Comparison of ENCODE assay signal across 16 cellular contexts in genomic region chr19:8238251-8238650, GRCh38. TPM values are rescaled to one million over a fixed set of nuclear protein-coding genes. Genes with fewer than 3 reads are reported as not detected.
DNase-seq lines count a peak whose midpoint lies in the region; ATAC-seq and TF ChIP-seq lines count a peak whose summit lies in the region.
"Had no signal": no experiment of that assay in that cellular context is flagged by ENCODE, and none has a peak within 500 bp of the region (broad histone marks: within the 10 kb centered on the region; RNA-seq: fewer than 3 reads in every experiment).

No MANE protein-coding gene starts in this region.

- H3K27me3 Mint-ChIP-seq in activated CD8-positive, alpha-beta memory T cell treated with anti-CD3 and anti-CD28 coated beads, Interleukin-2, amount 10 ng/mL, durations not matched to agents 7 days and 5 days = no peaks in the 10 kb centered on the region
- H3K27me3 Mint-ChIP-seq in HFFc6 (ENCODE audit: insufficient read depth) = peaks cover 10% of the 10 kb centered on the region
- H3K27me3 Mint-ChIP-seq: activated CD4-positive, alpha-beta T cell treated with anti-CD3 and anti-CD28 coated beads, Interleukin-2, amount 10 ng/mL, durations not matched to agents 24 days and 14 days had no signal

- peaks cover 29% of the 10 kb centered on the region for H3K36me3 Mint-ChIP-seq in activated CD8-positive, alpha-beta memory T cell treated with anti-CD3 and anti-CD28 coated beads, Interleukin-2, amount 10 ng/mL, durations not matched to agents 7 days and 5 days
- peaks cover 31% of the 10 kb centered on the region for H3K36me3 Mint-ChIP-seq in stimulated activated effector memory CD8-positive, alpha-beta T cell treated with anti-CD3 and anti-CD28 coated beads, Interleukin-12 subunit alpha, Interleukin-12 subunit beta, amount 100 ng/mL, for 72 hours
- H3K36me3 Mint-ChIP-seq in HFFc6 (ENCODE audit: low read depth) = no peaks in the 10 kb centered on the region

- H3K4me1 Mint-ChIP-seq in activated CD8-positive, alpha-beta memory T cell treated with anti-CD3 and anti-CD28 coated beads, Interleukin-2, amount 10 ng/mL, durations not matched to agents 7 days and 5 days = peaks cover 18% of the 10 kb centered on the region
- H3K4me1 Mint-ChIP-seq in stimulated activated effector memory CD8-positive, alpha-beta T cell treated with anti-CD3 and anti-CD28 coated beads, Interleukin-12 subunit alpha, Interleukin-12 subunit beta, amount 100 ng/mL, for 72 hours = peaks cover 30% of the 10 kb centered on the region
- H3K4me1 Mint-ChIP-seq in HFFc6 (ENCODE audit: low read depth) = peaks cover 11% of the 10 kb centered on the region

- no peak overlapping the region for H3K27ac ChIP-seq in foreskin keratinocyte
- H3K27ac ChIP-seq: adrenal gland had no signal

- H3K27ac Mint-ChIP-seq in activated CD8-positive, alpha-beta memory T cell treated with anti-CD3 and anti-CD28 coated beads, Interleukin-2, amount 10 ng/mL, durations not matched to agents 7 days and 5 days = peak overlapping the region; percentile 41
- H3K27ac Mint-ChIP-seq in stimulated activated effector memory CD8-positive, alpha-beta T cell treated with anti-CD3 and anti-CD28 coated beads, Interleukin-12 subunit alpha, Interleukin-12 subunit beta, amount 100 ng/mL, for 72 hours = peak overlapping the region; percentile 85
- no peak overlapping the region for H3K27ac Mint-ChIP-seq in HFFc6
- H3K27ac Mint-ChIP-seq: activated T-cell treated with anti-CD3 and anti-CD28 coated beads, Interleukin-2, amount 50 U/mL, for 72 hours had no signal

- CTCF ChIA-PET in activated CD8-positive, alpha-beta memory T cell treated with anti-CD3 and anti-CD28 coated beads, Interleukin-2, amount 10 ng/mL, durations not matched to agents 7 days and 5 days (lab: Charles Lee) = interaction anchor here (1.9 kb wide), 1 partner anchor 80 kb away, joined by 4 read pairs; no protein-coding TSS in a partner anchor

- peaks cover 4% of the 10 kb centered on the region for H3K4me1 ChIP-seq in foreskin keratinocyte

- ATAC-seq in activated CD8-positive, alpha-beta memory T cell treated with anti-CD3 and anti-CD28 coated beads, Interleukin-2, amount 10 ng/mL, durations not matched to agents 7 days and 5 days = no peak
- ATAC-seq in foreskin keratinocyte (peak; percentile 39), GM21717 (IDR thresholded peaks at IDR 0.05; ENCODE audit: unreplicated experiment) (no peak)
- ATAC-seq in stimulated activated effector memory CD8-positive, alpha-beta T cell treated with anti-CD3 and anti-CD28 coated beads, Interleukin-12 subunit alpha, Interleukin-12 subunit beta, amount 100 ng/mL, for 72 hours = no peak
- ATAC-seq: activated T-cell treated with anti-CD3 and anti-CD28 coated beads, Interleukin-2, amount 50 U/mL, for 72 hours had no signal

- no peaks in the 10 kb centered on the region for H3K27me3 ChIP-seq in foreskin keratinocyte
- H3K27me3 ChIP-seq: adrenal gland had no signal

- H3K4me3 Mint-ChIP-seq in activated CD8-positive, alpha-beta memory T cell treated with anti-CD3 and anti-CD28 coated beads, Interleukin-2, amount 10 ng/mL, durations not matched to agents 7 days and 5 days = no peak overlapping the region
- H3K4me3 Mint-ChIP-seq in stimulated activated effector memory CD8-positive, alpha-beta T cell treated with anti-CD3 and anti-CD28 coated beads, Interleukin-12 subunit alpha, Interleukin-12 subunit beta, amount 100 ng/mL, for 72 hours = no peak overlapping the region
- no peak overlapping the region for H3K4me3 Mint-ChIP-seq in HFFc6
- H3K4me3 Mint-ChIP-seq: activated CD4-positive, alpha-beta T cell treated with anti-CD3 and anti-CD28 coated beads, Interleukin-2, amount 10 ng/mL, durations not matched to agents 24 days and 14 days; activated T-cell treated with anti-CD3 and anti-CD28 coated beads, Interleukin-2, amount 50 U/mL, for 72 hours had no signal

- H3K9me3 Mint-ChIP-seq in activated CD8-positive, alpha-beta memory T cell treated with anti-CD3 and anti-CD28 coated beads, Interleukin-2, amount 10 ng/mL, durations not matched to agents 7 days and 5 days (ENCODE audit: low read depth) = peaks cover 10% of the 10 kb centered on the region
- no peaks in the 10 kb centered on the region for H3K9me3 Mint-ChIP-seq in stimulated activated effector memory CD8-positive, alpha-beta T cell treated with anti-CD3 and anti-CD28 coated beads, Interleukin-12 subunit alpha, Interleukin-12 subunit beta, amount 100 ng/mL, for 72 hours
- H3K9me3 Mint-ChIP-seq in HFFc6 = peaks cover 15% of the 10 kb centered on the region

- no peak for DNase-seq in activated CD8-positive, alpha-beta memory T cell treated with anti-CD3 and anti-CD28 coated beads, Interleukin-2, amount 10 ng/mL, durations not matched to agents 7 days and 5 days
- DNase-seq in activated CD8-positive, alpha-beta memory T cell treated with anti-CD3 and anti-CD28 coated beads for 24 hours = no peak
- DNase-seq in NCI-H82 (lab: John Stamatoyannopoulos, UW) = peak; percentile 77
- DNase-seq in foreskin keratinocyte = peak; percentile 49 to 76
- no peak for DNase-seq in stimulated activated effector memory CD8-positive, alpha-beta T cell treated with anti-CD3 and anti-CD28 coated beads, Interleukin-12 subunit alpha, Interleukin-12 subunit beta, amount 100 ng/mL, for 72 hours (ENCODE audit: low spot score in 2 of 2)
- DNase-seq in effector CD8-positive, alpha-beta T cell (lab: John Stamatoyannopoulos, UW) = no peak
- no peak for DNase-seq in HFFc6
- DNase-seq: activated CD4-positive, alpha-beta T cell treated with anti-CD3 and anti-CD28 coated beads, Interleukin-2, amount 10 ng/mL, durations not matched to agents 24 days and 14 days; activated T-cell treated with anti-CD3 and anti-CD28 coated beads, Interleukin-2, amount 50 U/mL, for 72 hours; adrenal gland; cortex of kidney; GF-D8; NCI-H1436; NCI-H748 treated with DMSO at 0.1 percent for 48 hours; stimulated activated CD4-positive, alpha-beta T cell treated with anti-CD3 and anti-CD28 coated beads, Interleukin-2, amount 100 ng/mL, for 48 hours had no signal

- TF ChIP-seq CTCF in foreskin keratinocyte (conservative IDR thresholded peaks at IDR 0.05) = no peak
- no peak for TF ChIP-seq CTCF in HFFc6 (IDR thresholded peaks at IDR 0.05)

RNA-seq across cellular contexts. Expression of gene CERS4, which starts 29.1 kb away (rescaled TPM):
- 10 to 100 TPM; 20.3 to 28.2 TPM for total RNA-seq in activated CD8-positive, alpha-beta memory T cell treated with anti-CD3 and anti-CD28 coated beads, Interleukin-2, amount 10 ng/mL, durations not matched to agents 7 days and 5 days
- total RNA-seq in foreskin keratinocyte = 5.2 and 9.9 TPM in 2 replicates
- 5.5 and 9.8 TPM in 2 replicates for polyA plus RNA-seq in foreskin keratinocyte
- total RNA-seq in HFFc6 (2021; fragmentation: NEBNext Ultra II Directional; extraction: Animal tissue kit (Norgen Biotek cat#: 25700)) = not detected

Comparison
In these comparisons a context has a peak if more than half of its experiments do, and no peak if none do; other contexts are left out.
1. DNase-seq: peak in NCI-H82 (single experiment) and foreskin keratinocyte (2 of 2); none in activated CD8-positive, alpha-beta memory T cell treated with anti-CD3 and anti-CD28 coated beads, Interleukin-2, amount 10 ng/mL, durations not matched to agents 7 days and 5 days (single experiment), activated CD8-positive, alpha-beta memory T cell treated with anti-CD3 and anti-CD28 coated beads for 24 hours (single experiment), stimulated activated effector memory CD8-positive, alpha-beta T cell treated with anti-CD3 and anti-CD28 coated beads, Interleukin-12 subunit alpha, Interleukin-12 subunit beta, amount 100 ng/mL, for 72 hours (0 of 2), effector CD8-positive, alpha-beta T cell (single experiment) and HFFc6 (single experiment).